Comparison of ENCODE assay signal across 1 cellular context in genomic region chr1:10473145-10473765, GRCh38.
TF ChIP-seq lines count a peak whose summit lies in the region.

No MANE protein-coding gene starts in this region.

TF ChIP-seq in K562, 482 proteins besides CTCF, POLR2A, EP300 and RAD21 (continued from another document and continues in another):
- TF ChIP-seq ZNF318 (IDR thresholded peaks at IDR 0.05; ENCODE audit: borderline replicate concordance in 1 of 2, low read depth in 1 of 2) (no peak), RFX5 (IDR thresholded peaks at IDR 0.05; ENCODE audit: low read depth, low read length) (no peak), CBFA2T3 (IDR thresholded peaks at IDR 0.05) (peak; percentile 28), BDP1 (IDR thresholded peaks at IDR 0.05; ENCODE audit: insufficient read depth, insufficient read length) (no peak), ATF4 (CRISPR knock-in tag; IDR thresholded peaks at IDR 0.05) (no peak), RHOXF2B (CRISPR knock-in tag; conservative IDR thresholded peaks at IDR 0.05) (no peak), USF1 (CRISPR knock-in tag; IDR thresholded peaks at IDR 0.05) (no peak), NFE2 (IDR thresholded peaks at IDR 0.05; ENCODE audit: low read depth) (no peak), PPARD (CRISPR knock-in tag; IDR thresholded peaks at IDR 0.05) (no peak), C11orf30 (IDR thresholded peaks at IDR 0.05; ENCODE audit: low read depth) (no peak), E2F8 (IDR thresholded peaks at IDR 0.05; ENCODE audit: low read depth, partially characterized antibody) (no peak), KDM2B (CRISPR knock-in tag; IDR thresholded peaks at IDR 0.05) (no peak), ZNF277 (CRISPR knock-in tag; IDR thresholded peaks at IDR 0.05; ENCODE audit: borderline replicate concordance) (no peak), NCOA4 (IDR thresholded peaks at IDR 0.05; ENCODE audit: partially characterized antibody) (no peak), HNRNPUL1 (IDR thresholded peaks at IDR 0.05; ENCODE audit: low read length) (no peak), TAL1 (IDR thresholded peaks at IDR 0.05) (no peak), KAT2B (IDR thresholded peaks at IDR 0.05; ENCODE audit: low read depth, low read length) (no peak), CXXC5 (CRISPR knock-in tag; IDR thresholded peaks at IDR 0.05) (peak; percentile 26), FOXA1 (IDR thresholded peaks at IDR 0.05; ENCODE audit: borderline replicate concordance) (no peak), WHSC1 (IDR thresholded peaks at IDR 0.05; ENCODE audit: low read length) (no peak), ZKSCAN8 (CRISPR knock-in tag; IDR thresholded peaks at IDR 0.05) (0 out of 2 replicates have a peak, but pooled peaks have one; percentile 22), ARID2 (IDR thresholded peaks at IDR 0.05) (no peak), BRF1 (IDR thresholded peaks at IDR 0.05; ENCODE audit: borderline replicate concordance, extremely low read depth, insufficient read length) (no peak), SMAD1 (IDR thresholded peaks at IDR 0.05; ENCODE audit: low read depth, low read length, partially characterized antibody) (no peak), BCLAF1 (IDR thresholded peaks at IDR 0.05; ENCODE audit: borderline replicate concordance in 1 of 2, control insufficient read depth in 1 of 2, low read depth in 2 of 2, low read length in 1 of 2) (no peak), TFE3 (CRISPR knock-in tag; IDR thresholded peaks at IDR 0.05) (no peak), ZNF3 (CRISPR knock-in tag; IDR thresholded peaks at IDR 0.05) (no peak), E2F6 (IDR thresholded peaks at IDR 0.05; ENCODE audit: borderline replicate concordance in 1 of 2, extremely low read depth in 1 of 2, insufficient read depth in 1 of 2, insufficient read length in 1 of 2, low read depth in 1 of 2, low read length in 1 of 2, poor library complexity in 1 of 2, severe bottlenecking in 1 of 2) (no peak), ETV6 (IDR thresholded peaks at IDR 0.05; ENCODE audit: borderline replicate concordance in 1 of 2, low read depth in 2 of 2, low read length in 1 of 2) (no peak), ETV6 (CRISPR knock-in tag; IDR thresholded peaks at IDR 0.05; ENCODE audit: borderline replicate concordance) (no peak), SMAD4 (CRISPR knock-in tag; conservative IDR thresholded peaks at IDR 0.05) (no peak), MYNN (IDR thresholded peaks at IDR 0.05) (no peak), MYNN (CRISPR knock-in tag; IDR thresholded peaks at IDR 0.05) (no peak), POLR2AphosphoS2 (IDR thresholded peaks at IDR 0.05; ENCODE audit: low read length) (no peak), HNRNPL (IDR thresholded peaks at IDR 0.05; ENCODE audit: low read depth, low read length) (no peak), ZNF184 (CRISPR knock-in tag; IDR thresholded peaks at IDR 0.05) (no peak), KLF16 (IDR thresholded peaks at IDR 0.05) (no peak), NFIC (IDR thresholded peaks at IDR 0.05) (no peak), FOXA3 (CRISPR knock-in tag; conservative IDR thresholded peaks at IDR 0.05 in 1 of 2, IDR thresholded peaks at IDR 0.05 in 1 of 2) (no peak), CBFA2T2 (conservative IDR thresholded peaks at IDR 0.05) (no peak), SETDB1 (IDR thresholded peaks at IDR 0.05; ENCODE audit: low read length) (no peak), RBM39 (optimal IDR thresholded peaks at IDR 0.05; ENCODE audit: low read depth, low read length) (no peak), ESRRB (CRISPR knock-in tag; IDR thresholded peaks at IDR 0.05; ENCODE audit: borderline replicate concordance) (no peak), E2F5 (CRISPR knock-in tag; IDR thresholded peaks at IDR 0.05) (no peak)
